17 cellular contexts compared by ENCODE assay signal in genomic region chr22:39859903-39860588, GRCh38. TPM values are rescaled to one million over a fixed set of nuclear protein-coding genes. Genes with fewer than 3 reads are reported as not detected.
DNase-seq lines count a peak whose midpoint lies in the region; ATAC-seq, FAIRE-seq and TF ChIP-seq lines count a peak whose summit lies in the region.
"Had no signal": no experiment of that assay in that cellular context is flagged by ENCODE, and none has a peak within 500 bp of the region (broad histone marks: within the 10 kb centered on the region; RNA-seq: fewer than 3 reads in every experiment).

No MANE protein-coding gene starts in this region.

- H3K36me3 ChIP-seq in CD8-positive, alpha-beta memory T cell (ENCODE audit: insufficient read depth, low read length) = no peaks in the 10 kb centered on the region
- H3K36me3 ChIP-seq in SJCRH30 (no peaks in the 10 kb centered on the region), BE2C (no peaks in the 10 kb centered on the region)
- H3K36me3 ChIP-seq: neural progenitor cell had no signal

- CTCF ChIA-PET in CD8-positive, alpha-beta memory T cell (lab: Charles Lee) = interaction anchor here (2.0 kb wide), 1 partner anchor 164 kb away, joined by 6 read pairs; no protein-coding TSS in a partner anchor

- no peak overlapping the region for H3K27ac ChIP-seq in CD8-positive, alpha-beta memory T cell (ENCODE audit: low read depth, low read length)
- no peak overlapping the region for H3K27ac ChIP-seq in SJCRH30
- H3K27ac ChIP-seq: neural progenitor cell had no signal

- no peak overlapping the region for H3K27ac Mint-ChIP-seq in CD8-positive, alpha-beta memory T cell
- H3K27ac Mint-ChIP-seq: GM23338, neural progenitor cell had no signal

- TF ChIP-seq CTCF in BE2C (IDR thresholded peaks at IDR 0.05; ENCODE audit: low read depth, low read length) = no peak

- TF ChIP-seq POLR2A in GM12891 (IDR thresholded peaks at IDR 0.05; ENCODE audit: low read depth, low read length) = no peak

- H3K27me3 ChIP-seq in CD8-positive, alpha-beta memory T cell (ENCODE audit: insufficient read depth, low read length, poor library complexity, severe bottlenecking) = no peaks in the 10 kb centered on the region
- H3K27me3 ChIP-seq in SJCRH30 (no peaks in the 10 kb centered on the region), BE2C (peaks cover 52% of the 10 kb centered on the region)

- POLR2A ChIA-PET in CD8-positive, alpha-beta memory T cell (lab: Charles Lee) = no interaction called here

- no peak for ATAC-seq in sciatic nerve
- ATAC-seq: GM23338 had no signal

- no peaks in the 10 kb centered on the region for H3K27me3 Mint-ChIP-seq in CD8-positive, alpha-beta memory T cell

- intact Hi-C loops in sciatic nerve (cut with DNase I) = no loop called here

- no peaks in the 10 kb centered on the region for H3K9me3 ChIP-seq in CD8-positive, alpha-beta memory T cell (ENCODE audit: low read length)
- H3K9me3 ChIP-seq in SJCRH30 (replicated peaks) (no peaks in the 10 kb centered on the region), BE2C (no peaks in the 10 kb centered on the region)

- peak; percentile 90 for FAIRE-seq in GM12891 (lab: Jason Lieb, UNC)

- H3K4me1 Mint-ChIP-seq in CD8-positive, alpha-beta memory T cell = peaks cover 6 to 16% (median 13%) of the 10 kb centered on the region in 3 donors
- H3K4me1 Mint-ChIP-seq: GM23338, neural progenitor cell had no signal

- DNase-seq in CD8-positive, alpha-beta memory T cell = peak in 1 of 5 donors; percentile 5
- DNase-seq in GM12891 (ENCODE audit: insufficient read length, low spot score) = no peak
- peak; percentile 17 for DNase-seq in NOMO-1 treated with dmso at 0.1 percent for 144 hours (lab: John Stamatoyannopoulos, UW; ENCODE audit: unreplicated experiment)
- DNase-seq in central memory CD4-positive, alpha-beta T cell = peak; percentile 1
- DNase-seq in SJCRH30 = no peak
- no peak for DNase-seq in sciatic nerve (ENCODE audit: low spot score)
- DNase-seq in BE2C = no peak
- DNase-seq: activated CD4-positive, alpha-beta T cell treated with anti-CD3 and anti-CD28 coated beads, Interleukin-2, amount 50 U/mL, for 48 hours; DMS79; kidney glomerular epithelial cell; NCI-H1048; NCI-H2029 treated with DMSO at 0.1 percent for 48 hours; NCI-H510A treated with DMSO at 0.1 percent for 48 hours; trophoblast cell had no signal

- H3K9me3 Mint-ChIP-seq in CD8-positive, alpha-beta memory T cell = no peaks in the 10 kb centered on the region
- H3K9me3 Mint-ChIP-seq: GM23338, neural progenitor cell had no signal

- H3K4me3 ChIP-seq in CD8-positive, alpha-beta memory T cell (ENCODE audit: low read length) = peak overlapping the region; percentile 27
- H3K4me3 ChIP-seq in SJCRH30 (no peak overlapping the region), BE2C (ENCODE audit: low read depth, low read length) (no peak overlapping the region)
- H3K4me3 ChIP-seq: GM23338, neural progenitor cell had no signal

- H3K4me3 Mint-ChIP-seq in CD8-positive, alpha-beta memory T cell = no peak overlapping the region
- H3K4me3 Mint-ChIP-seq: GM23338, neural progenitor cell had no signal

- H3K36me3 Mint-ChIP-seq in CD8-positive, alpha-beta memory T cell = peaks cover 0 to 7% (median 0%) of the 10 kb centered on the region in 3 donors
- H3K36me3 Mint-ChIP-seq: neural progenitor cell had no signal

- H3K4me1 ChIP-seq in CD8-positive, alpha-beta memory T cell (ENCODE audit: insufficient read depth, low read length) = peaks cover 14% of the 10 kb centered on the region
- H3K4me1 ChIP-seq in SJCRH30 (no peaks in the 10 kb centered on the region), BE2C (no peaks in the 10 kb centered on the region)
- H3K4me1 ChIP-seq: neural progenitor cell had no signal

TF ChIP-seq in GM12891, 5 proteins besides CTCF, POLR2A, EP300 and RAD21:
- TF ChIP-seq PAX5 (IDR thresholded peaks at IDR 0.05; ENCODE audit: insufficient read depth, low read length, severe bottlenecking) (no peak), TAF1 (IDR thresholded peaks at IDR 0.05; ENCODE audit: low read depth, low read length) (no peak), SPI1 (IDR thresholded peaks at IDR 0.05; ENCODE audit: low read depth, low read length) (peak; percentile 86)
TF ChIP-seq in GM12891: peak in this region for 1.

RNA-seq across cellular contexts. Expression of gene ENTHD1, which starts 33.5 kb away (rescaled TPM):
- under 1 TPM; 0.16 to 0.35 TPM for total RNA-seq in CD8-positive, alpha-beta memory T cell
- 0.16 TPM for polyA plus RNA-seq in CD8-positive, alpha-beta memory T cell
- 0.08 TPM for polyA plus RNA-seq in GM12891 (2012; ENCODE audit: low read depth, missing spikeins)
- total RNA-seq in SJCRH30 (2014; rRNA removed; shearing (Covaris generic)) = not detected in 2 replicates
- total RNA-seq in sciatic nerve = 4.9 TPM
- polyA plus RNA-seq in BE2C (2012; ENCODE audit: insufficient read depth, insufficient read length, low read depth) = not detected
- total RNA-seq: fibroblast of villous mesenchyme, GM23338 had no signal
- polyA plus RNA-seq: GM23338 had no signal

RNA-seq across cellular contexts. Expression of gene GRAP2, which starts 40.8 kb away (rescaled TPM):
- 10 to 100 TPM; 41.8 to 53.2 TPM for total RNA-seq in CD8-positive, alpha-beta memory T cell
- polyA plus RNA-seq in CD8-positive, alpha-beta memory T cell = 103 TPM
- polyA plus RNA-seq in GM12891 (2012; ENCODE audit: low read depth, missing spikeins) = 1.6 TPM
- not detected in 2 replicates for total RNA-seq in SJCRH30 (2014; rRNA removed; shearing (Covaris generic))
- 7.5 TPM for total RNA-seq in sciatic nerve
- 0.39 TPM for polyA plus RNA-seq in BE2C (2012; ENCODE audit: insufficient read depth, insufficient read length, low read depth)
- polyA plus RNA-seq: GM23338 had no signal

Comparison
In these comparisons a context has a peak if more than half of its experiments do, and no peak if none do; other contexts are left out.
1. DNase-seq: peak in NOMO-1 treated with dmso at 0.1 percent for 144 hours (single experiment) and central memory CD4-positive, alpha-beta T cell (single experiment); none in GM12891 (single experiment), SJCRH30 (0 of 2), sciatic nerve (single experiment) and BE2C (single experiment).